In genomic region chr6:114267897-114268296, GRCh38 we compare ENCODE assay signal across 31 cellular contexts.
DNase-seq lines count a peak whose midpoint lies in the region; ATAC-seq and TF ChIP-seq lines count a peak whose summit lies in the region.
"Had no signal": no experiment of that assay in that cellular context is flagged by ENCODE, and none has a peak within 500 bp of the region (broad histone marks: within the 10 kb centered on the region; RNA-seq: fewer than 3 reads in every experiment).

No MANE protein-coding gene starts in this region.

- peak; percentile 6 for DNase-seq in GM12865 (ENCODE audit: low read depth)
- DNase-seq in cerebellum (ENCODE audit: low spot score), result no peak
- DNase-seq in GF-D8 (lab: John Stamatoyannopoulos, UW), result no peak
- DNase-seq in substantia nigra (lab: John Stamatoyannopoulos, UW), result no peak
- DNase-seq: activated CD4-positive, alpha-beta T cell treated with anti-CD3 and anti-CD28 coated beads for 36 hours; activated CD8-positive, alpha-beta memory T cell treated with anti-CD3 and anti-CD28 coated beads, Interleukin-2, amount 50 U/mL, for 48 hours; activated CD8-positive, alpha-beta T cell treated with anti-CD3 and anti-CD28 coated beads for 36 hours; activated naive CD4-positive, alpha-beta T cell treated with anti-CD3 and anti-CD28 coated beads, Interleukin-2, amount 50 U/mL, for 16 hours; Caco-2; dermis blood vessel endothelial cell; DMS79 treated with DMSO at 0.1 percent for 48 hours; endodermal cell; foreskin keratinocyte; head of caudate nucleus; left ventricle myocardium inferior; mesenchymal stem cell; NCI-H1092; NCI-H1694; NCI-H2171; NCI-H510A treated with DMSO at 0.1 percent for 48 hours; nephron progenitor cell; stimulated activated naive CD4-positive, alpha-beta T cell had no signal

- TF ChIP-seq CTCF in GM12865 (IDR thresholded peaks at IDR 0.05; ENCODE audit: insufficient read depth, low read depth, low read length, missing control alignments), result no peak

- no peak overlapping the region for H3K27ac ChIP-seq in substantia nigra (ENCODE audit: low read depth, low read length, poor library complexity, severe bottlenecking)
- H3K27ac ChIP-seq: 22Rv1, foreskin keratinocyte, left ventricle myocardium inferior, VCaP had no signal

- no peak overlapping the region for H3K4me3 ChIP-seq in GM12865 (ENCODE audit: low read depth, low read length)
- H3K4me3 ChIP-seq: K562, left ventricle myocardium inferior had no signal

- peak; percentile 82 for ATAC-seq in GM18907 (IDR thresholded peaks at IDR 0.05; ENCODE audit: unreplicated experiment)
- ATAC-seq in HG02610 (IDR thresholded peaks at IDR 0.05; ENCODE audit: unreplicated experiment), result peak; percentile 65
- peak; percentile 67 for ATAC-seq in HG03342 (IDR thresholded peaks at IDR 0.05; ENCODE audit: unreplicated experiment)
- ATAC-seq in GM19467 (IDR thresholded peaks at IDR 0.05; ENCODE audit: unreplicated experiment), result no peak
- ATAC-seq: activated CD4-positive, alpha-beta T cell treated with anti-CD3 and anti-CD28 coated beads for 36 hours; activated CD8-positive, alpha-beta T cell treated with anti-CD3 and anti-CD28 coated beads for 36 hours; esophagus mucosa; foreskin keratinocyte; HCT116; K562 had no signal
